9 cellular contexts compared by ENCODE assay signal in genomic region chr12:112011685-112012084, GRCh38. TPM values are rescaled to one million over a fixed set of nuclear protein-coding genes. Genes with fewer than 3 reads are reported as not detected.
A peak's percentile ranks its signal among the peaks of the same experiment; 100 is the strongest.
DNase-seq lines count a peak whose midpoint lies in the region; ATAC-seq, FAIRE-seq and TF ChIP-seq lines count a peak whose summit lies in the region.
"Had no signal": no experiment of that assay in that cellular context is flagged by ENCODE, and none has a peak within 500 bp of the region (broad histone marks: within the 10 kb centered on the region; RNA-seq: fewer than 3 reads in every experiment).

No MANE protein-coding gene starts in this region.

- DNase-seq in HFFc6 (no peak), GM12878 (ENCODE audit: low read depth, low spot score) (no peak), iPS-NIHi11 (ENCODE audit: low spot score) (no peak), mucosa of descending colon (no peak), putamen (ENCODE audit: low spot score) (no peak), T1000 (lab: John Stamatoyannopoulos, UW) (no peak)
- DNase-seq: kidney had no signal

- SMC1A ChIA-PET in GM12878 (lab: Charles Lee; ENCODE audit: uncharacterized antibody, unreplicated experiment): interaction anchor here (0.5 to 5.4 kb wide), 5 partner anchors 9 to 67 kb away, joined by 3 to 51 read pairs (median 6); no protein-coding TSS in a partner anchor

- peaks cover 27% of the 10 kb centered on the region for H3K36me3 Mint-ChIP-seq in HFFc6 (ENCODE audit: low read depth)

- peak overlapping the region; percentile 84 for H3K4me3 ChIP-seq in GM12878
- H3K4me3 ChIP-seq in mesodermal cell (ENCODE audit: extremely low read depth, insufficient read depth, low read length, poor library complexity, severe bottlenecking): peak overlapping the region; percentile 95
- no peak overlapping the region for H3K4me3 ChIP-seq in mucosa of descending colon

- H3K27ac Mint-ChIP-seq in HFFc6: peak overlapping the region; percentile 97

- TF ChIP-seq CTCF in 22Rv1 (IDR thresholded peaks at IDR 0.05) (no peak), HFFc6 (IDR thresholded peaks at IDR 0.05) (no peak), GM12878 (IDR thresholded peaks at IDR 0.05 in 2 of 3, conservative IDR thresholded peaks at IDR 0.05 in 1 of 3; ENCODE audit: control insufficient read depth in 2 of 3, extremely low read depth in 1 of 3, insufficient read depth in 1 of 3, low read depth in 3 of 3, low read length in 3 of 3) (no peak), mucosa of descending colon (IDR thresholded peaks at IDR 0.05) (no peak)

- H3K9ac ChIP-seq in GM12878 (ENCODE audit: control insufficient read depth, insufficient read depth, low read length): peak overlapping the region; percentile 89

- H3K36me3 ChIP-seq in GM12878 (ENCODE audit: control insufficient read depth in 2 of 2, insufficient read depth in 2 of 2, low read length in 1 of 2) (peaks cover 0 to 7% of the 10 kb centered on the region in 2 experiments; a peak in 2 of 4 replicates), mesodermal cell (ENCODE audit: control insufficient read depth, insufficient read depth, low read length) (peaks cover 26% of the 10 kb centered on the region), mucosa of descending colon (ENCODE audit: low read depth) (no peaks in the 10 kb centered on the region)

- peaks cover 50% of the 10 kb centered on the region for H3K79me2 ChIP-seq in GM12878 (ENCODE audit: control insufficient read depth, insufficient read depth, low read length)

- H3K9me3 ChIP-seq in GM12878 (replicated peaks; ENCODE audit: control insufficient read depth, insufficient read depth, low read length) (peaks cover 2% of the 10 kb centered on the region; the same call in 2 of the 3 replicates), mesodermal cell (ENCODE audit: control insufficient read depth, low read length) (no peaks in the 10 kb centered on the region), mucosa of descending colon (no peaks in the 10 kb centered on the region)

- intact Hi-C loops in GM12878 (cut with micrococcal nuclease; ENCODE audit: unreplicated experiment) (loop anchor here (5.0 to 10.0 kb wide), 3 partner anchors 64 to 373 kb away; partner anchors contain the start of genes HECTD4 and TRAFD1), mucosa of descending colon (cut with DNase I, micrococcal nuclease) (no loop called here)

- H3K9me3 Mint-ChIP-seq in HFFc6: no peaks in the 10 kb centered on the region

- in situ Hi-C loops in GM12878 (cut with MboI): loop anchor here (5.0 kb wide), 1 partner anchor 64 kb away; no protein-coding TSS in a partner anchor

- H3K4me3 Mint-ChIP-seq in HFFc6: peak overlapping the region; percentile 94

- POLR2A ChIA-PET in GM12878 (lab: Charles Lee): interaction anchor here (0.5 to 2.8 kb wide), 6 partner anchors 11 to 98 kb away, joined by 3 to 16 read pairs (median 6); partner anchors contain the start of gene NAA25

- 46% methylated on average over 8 of the region's 8 CpGs for WGBS in GM12878 (ENCODE audit: insufficient coverage, insufficient replicate concordance, low lambda C conversion rate, missing lambda C conversion rate)
- WGBS in mesodermal cell (ENCODE audit: insufficient coverage in 2 of 2), 2 experiments: 98 to 100% methylated on average over 5 to 8 of the region's 8 CpGs

- FAIRE-seq in GM12878 (lab: Jason Lieb, UNC): no peak
- FAIRE-seq: kidney had no signal

- H3K27ac ChIP-seq in 22Rv1: peak overlapping the region; percentile 99
- peak overlapping the region; percentile 93 for H3K27ac ChIP-seq in GM12878 (ENCODE audit: control insufficient read depth, insufficient read depth)
- H3K27ac ChIP-seq in mesodermal cell (ENCODE audit: low read depth, low read length, severe bottlenecking): no peak overlapping the region

- CTCF ChIA-PET in GM12878 (lab: Yijun Ruan, JAX): interaction anchor here (1.0 to 5.4 kb wide), 5 partner anchors 14 to 116 kb away, joined by 3 to 40 read pairs (median 14); no protein-coding TSS in a partner anchor

- BruUV-seq in GM12878 (replicated peaks; lab: Mats Ljungman, UMichigan): no TSS peak

- no peaks in the 10 kb centered on the region for H4K20me1 ChIP-seq in GM12878 (ENCODE audit: control insufficient read depth, insufficient read depth)

- no peak for TF ChIP-seq RAD21 in GM12878 (IDR thresholded peaks at IDR 0.05; ENCODE audit: insufficient read depth, low read depth, low read length)

- no peak for TF ChIP-seq EP300 in GM12878 (IDR thresholded peaks at IDR 0.05; ENCODE audit: borderline replicate concordance in 1 of 2, control insufficient read depth in 1 of 2, low read depth in 2 of 2, low read length in 2 of 2)

- peak overlapping the region; percentile 78 for H3K4me2 ChIP-seq in GM12878 (ENCODE audit: control insufficient read depth, insufficient read depth)

- no peak for TF ChIP-seq POLR2A in GM12878 (IDR thresholded peaks at IDR 0.05; ENCODE audit: low read depth, low read length)

- H3K4me1 Mint-ChIP-seq in HFFc6 (ENCODE audit: low read depth): peaks cover 36% of the 10 kb centered on the region

- no peak overlapping the region for H2AFZ ChIP-seq in GM12878 (ENCODE audit: control insufficient read depth, low read depth, low read length)

- RAD21 ChIA-PET in GM12878 (lab: Charles Lee; ENCODE audit: unreplicated experiment): interaction anchor here (0.5 to 4.0 kb wide), 5 partner anchors 13 to 75 kb away, joined by 4 to 61 read pairs (median 14); no protein-coding TSS in a partner anchor

- no peaks in the 10 kb centered on the region for H3K27me3 ChIP-seq in GM12878 (replicated peaks in 1 of 2; ENCODE audit: control insufficient read depth in 2 of 2, insufficient read depth in 2 of 2, low read length in 1 of 2)

- peaks cover 19% of the 10 kb centered on the region for H3K4me1 ChIP-seq in GM12878 (ENCODE audit: control insufficient read depth, insufficient read depth, low read length)
- H3K4me1 ChIP-seq in mesodermal cell (ENCODE audit: control insufficient read depth, insufficient read depth, low read length, poor library complexity, severe bottlenecking): no peaks in the 10 kb centered on the region
- peaks cover 30% of the 10 kb centered on the region for H3K4me1 ChIP-seq in mucosa of descending colon (ENCODE audit: low read depth)

- ATAC-seq in GM12878 (no peak), mucosa of descending colon (no peak)

- peaks cover 3% of the 10 kb centered on the region for H3K27me3 Mint-ChIP-seq in HFFc6 (ENCODE audit: insufficient read depth)

TF ChIP-seq in GM12878, 131 proteins besides CTCF, POLR2A, EP300 and RAD21:
- TF ChIP-seq TCF7 (IDR thresholded peaks at IDR 0.05; ENCODE audit: borderline replicate concordance) (no peak), WRNIP1 (IDR thresholded peaks at IDR 0.05; ENCODE audit: borderline replicate concordance, low read depth, low read length) (0 out of 2 replicates have a peak, but pooled peaks have one; percentile 80)

RNA-seq across cellular contexts. Expression of gene TMEM116, which starts 1.3 kb away (rescaled TPM):
- total RNA-seq in HFFc6 (2021; fragmentation: NEBNext Ultra II Directional; extraction: Animal tissue kit (Norgen Biotek cat#: 25700)): 1 to 10 TPM; 3.9 to 5.5 (median 4.8) TPM
- total RNA-seq in GM12878 (2013; cell fraction: nucleolus; rRNA removed): 33.3 and 36.8 TPM in 2 replicates
- total RNA-seq in GM12878 (2014; rRNA removed) (6.0 and 7.2 TPM in 2 replicates), GM12878 (2014; rRNA removed; fragmentation: Illumina TruSeq; extraction: Trizol) (8.9 and 9.2 TPM in 2 replicates), GM12878 (2021) (5.5 and 6.0 TPM in 2 replicates), mucosa of descending colon (10 to 100 TPM; 11.2 to 12.5 (median 11.4) TPM)
- polyA plus RNA-seq in GM12878 (2011; ENCODE audit: low read depth): 5.5 TPM
- polyA plus RNA-seq in GM12878 (2011; rRNA removed) (25.7 and 31.0 TPM in 2 replicates), GM12878 (2014; fragmentation: Illumina TruSeq; extraction: Trizol) (7.6 and 7.8 TPM in 2 replicates), GM12878 (2014; fragmentation: Nextera tagmentation; extraction: Ambion mirVana) (10 to 100 TPM in 1 of 2 experiments, 1 to 10 TPM in 1; 7.9 to 13.5 TPM), GM12878 (2014; rRNA removed) (7.7 and 8.0 TPM in 2 replicates), GM12878 (2016; fragmentation: Nextera tagmentation; extraction: Ambion mirVana) (10 to 100 TPM; 10.9 to 13.0 TPM)
- 24.2 and 25.7 TPM in 2 replicates for polyA plus RNA-seq in GM12878 (2011; cell fraction: cytosol; rRNA removed)
- polyA plus RNA-seq in GM12878 (2011; cell fraction: nucleus; rRNA removed): 13.8 and 16.2 TPM in 2 replicates
- 6.6 and 7.2 TPM in 2 replicates for polyA plus RNA-seq in GM12878 (2012)
- polyA minus RNA-seq in GM12878 (2011; rRNA and poly(A)+ RNA removed): 17.7 and 21.4 TPM in 2 replicates
- 6.1 and 9.0 TPM in 2 replicates for polyA minus RNA-seq in GM12878 (2011; cell fraction: cytosol; rRNA and poly(A)+ RNA removed)
- polyA minus RNA-seq in GM12878 (2011; cell fraction: nucleus; rRNA and poly(A)+ RNA removed): 15.1 and 30.0 TPM in 2 replicates
- polyA plus RNA-seq in mesodermal cell (2013, experiment 1 of 2): 8.6 TPM
- polyA plus RNA-seq in mesodermal cell (2013, experiment 2 of 2): 7.2 TPM

RNA-seq across cellular contexts. Expression of gene ERP29, which starts 1.5 kb away (rescaled TPM):
- total RNA-seq in HFFc6 (2021; fragmentation: NEBNext Ultra II Directional; extraction: Animal tissue kit (Norgen Biotek cat#: 25700)): 10 to 100 TPM; 84.2 to 94.7 (median 88.4) TPM
- 40.7 and 48.7 TPM in 2 replicates for total RNA-seq in GM12878 (2013; cell fraction: nucleolus; rRNA removed)
- total RNA-seq in GM12878 (2014; rRNA removed): 43.9 and 46.7 TPM in 2 replicates
- total RNA-seq in GM12878 (2014; rRNA removed; fragmentation: Illumina TruSeq; extraction: Trizol): 127 and 141 TPM in 2 replicates
- 97.8 and 102 TPM in 2 replicates for total RNA-seq in GM12878 (2021)
- polyA plus RNA-seq in GM12878 (2011; ENCODE audit: low read depth): 75.1 TPM
- polyA plus RNA-seq in GM12878 (2011; rRNA removed): 146 and 157 TPM in 2 replicates
- polyA plus RNA-seq in GM12878 (2011; cell fraction: cytosol; rRNA removed): 88.1 and 112 TPM in 2 replicates
- polyA plus RNA-seq in GM12878 (2011; cell fraction: nucleus; rRNA removed): 49.8 and 50.8 TPM in 2 replicates
- 106 and 152 TPM in 2 replicates for polyA plus RNA-seq in GM12878 (2012)
- polyA plus RNA-seq in GM12878 (2014; fragmentation: Illumina TruSeq; extraction: Trizol): 59.9 and 106 TPM in 2 replicates
- 100 to 1,000 TPM in 1 of 2 experiments, 10 to 100 TPM in 1; 47.1 to 119 TPM for polyA plus RNA-seq in GM12878 (2014; fragmentation: Nextera tagmentation; extraction: Ambion mirVana)
- 115 and 127 TPM in 2 replicates for polyA plus RNA-seq in GM12878 (2014; rRNA removed)
- polyA plus RNA-seq in GM12878 (2016; fragmentation: Nextera tagmentation; extraction: Ambion mirVana): 100 to 1,000 TPM; 103 to 107 TPM
- 41.3 and 60.9 TPM in 2 replicates for polyA minus RNA-seq in GM12878 (2011; rRNA and poly(A)+ RNA removed)
- 22.9 and 26.9 TPM in 2 replicates for polyA minus RNA-seq in GM12878 (2011; cell fraction: cytosol; rRNA and poly(A)+ RNA removed)
- 13.1 and 18.3 TPM in 2 replicates for polyA minus RNA-seq in GM12878 (2011; cell fraction: nucleus; rRNA and poly(A)+ RNA removed)
- 129 TPM for polyA plus RNA-seq in mesodermal cell (2013, experiment 1 of 2)
- 126 TPM for polyA plus RNA-seq in mesodermal cell (2013, experiment 2 of 2)
- total RNA-seq in mucosa of descending colon: 100 to 1,000 TPM; 108 to 112 (median 109) TPM
